ENCODE assay signal across 8 cellular contexts in the genomic region with DNA sequence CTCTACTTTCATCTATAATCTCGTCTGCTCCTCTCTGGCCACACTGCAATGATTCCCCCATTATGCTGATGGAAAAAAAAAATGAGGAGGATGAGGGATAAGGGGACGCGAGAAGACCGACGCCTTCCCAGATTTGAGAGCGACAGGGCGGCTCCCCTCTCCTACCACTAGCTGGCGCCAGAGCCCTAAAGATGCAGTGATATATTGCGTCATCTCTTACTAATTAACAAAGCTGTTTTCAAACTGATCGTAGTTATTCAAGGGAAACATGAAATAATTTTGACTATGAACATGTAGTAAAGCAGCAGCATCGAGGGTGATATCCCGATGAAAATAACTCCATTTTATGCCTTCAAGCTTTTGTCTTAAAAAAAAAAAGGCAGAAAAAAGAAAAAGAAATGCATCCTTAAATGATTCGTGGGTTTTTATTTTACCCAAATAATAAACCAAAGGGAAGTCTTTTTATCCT. TPM values are rescaled to one million over a fixed set of nuclear protein-coding genes. Genes with fewer than 3 reads are reported as not detected.
DNase-seq lines count a peak whose midpoint lies in the region; ATAC-seq and TF ChIP-seq lines count a peak whose summit lies in the region.

No MANE protein-coding gene starts in this region.

- H3K4me1 ChIP-seq in CD4-positive, CD25-positive, alpha-beta regulatory T cell (ENCODE audit: control insufficient read depth, insufficient read depth, low read length, poor library complexity, severe bottlenecking) = peaks cover 32% of the 10 kb centered on the region
- peaks cover 13 to 22% of the 10 kb centered on the region in 2 donors for H3K4me1 ChIP-seq in mucosa of rectum (ENCODE audit: control insufficient read depth in 2 of 2, insufficient read depth in 2 of 2, low read length in 2 of 2)

- H3K9me3 ChIP-seq in CD4-positive, CD25-positive, alpha-beta regulatory T cell (ENCODE audit: control insufficient read depth in 2 of 2, low read length in 2 of 2) = no peaks in the 10 kb centered on the region
- H3K9me3 ChIP-seq in mucosa of rectum (ENCODE audit: control insufficient read depth in 2 of 2, low read length in 2 of 2) = no peaks in the 10 kb centered on the region

- H3K9ac ChIP-seq in mucosa of rectum (ENCODE audit: low read depth in 1 of 2, low read length in 2 of 2) = peak overlapping the region; percentile 69 to 71

- H3K4me3 Mint-ChIP-seq in CD4-positive, CD25-positive, alpha-beta regulatory T cell = no peak overlapping the region

- peak overlapping the region; percentile 82 for H3K4me3 ChIP-seq in CD4-positive, CD25-positive, alpha-beta regulatory T cell (ENCODE audit: low read depth, low read length)
- peak overlapping the region; percentile 7 for H3K4me3 ChIP-seq in epithelial cell of esophagus (ENCODE audit: low read length)
- peak overlapping the region; percentile 78 for H3K4me3 ChIP-seq in mucosa of rectum (ENCODE audit: low read length in 2 of 2)

- H3K27me3 Mint-ChIP-seq in CD4-positive, CD25-positive, alpha-beta regulatory T cell = peaks cover 14% of the 10 kb centered on the region

- H3K36me3 ChIP-seq in CD4-positive, CD25-positive, alpha-beta regulatory T cell (ENCODE audit: control insufficient read depth, insufficient read depth, low read length) = no peaks in the 10 kb centered on the region
- no peaks in the 10 kb centered on the region for H3K36me3 ChIP-seq in mucosa of rectum (ENCODE audit: control insufficient read depth in 2 of 2, insufficient read depth in 2 of 2, low read length in 2 of 2)

- H3K36me3 Mint-ChIP-seq in CD4-positive, CD25-positive, alpha-beta regulatory T cell = no peaks in the 10 kb centered on the region

- peak; percentile 65 to 77 for ATAC-seq in CD4-positive, CD25-positive, alpha-beta regulatory T cell (ENCODE audit: low read depth in 2 of 2)
- peak; percentile 73 for ATAC-seq in GM19455 (IDR thresholded peaks at IDR 0.05; ENCODE audit: unreplicated experiment)

- H3K4me1 Mint-ChIP-seq in CD4-positive, CD25-positive, alpha-beta regulatory T cell = peaks cover 5 to 20% (median 15%) of the 10 kb centered on the region in 4 donors

- peak overlapping the region; percentile 43 for H3K27ac ChIP-seq in CD4-positive, CD25-positive, alpha-beta regulatory T cell (ENCODE audit: insufficient read depth, low read length, poor library complexity, severe bottlenecking)
- H3K27ac ChIP-seq in mucosa of rectum (ENCODE audit: low read depth in 2 of 2, low read length in 2 of 2) = peak overlapping the region; percentile 83 to 90

- H3K27me3 ChIP-seq in CD4-positive, CD25-positive, alpha-beta regulatory T cell (ENCODE audit: control insufficient read depth, insufficient read depth, low read length) = peaks cover 2% of the 10 kb centered on the region
- no peaks in the 10 kb centered on the region for H3K27me3 ChIP-seq in mucosa of rectum (ENCODE audit: control insufficient read depth in 2 of 2, insufficient read depth in 2 of 2, low read length in 2 of 2)

- DNase-seq in CD4-positive, CD25-positive, alpha-beta regulatory T cell = peak; percentile 72 to 81 (median 78)
- peak in 68 of 76 experiments; percentile 1 to 79 (median 52) for DNase-seq in HUDEP-2 (lab: John Stamatoyannopoulos, UW; ENCODE audit: unreplicated experiment in 76 of 76)
- peak; percentile 50 for DNase-seq in NOMO-1 treated with dmso at 0.1 percent for 144 hours (lab: John Stamatoyannopoulos, UW; ENCODE audit: unreplicated experiment)
- DNase-seq in activated CD8-positive, alpha-beta memory T cell treated with anti-CD3 and anti-CD28 coated beads, Interleukin-2, amount 50 U/mL, for 24 hours (ENCODE audit: extremely low read depth) = peak; percentile 35
- peak; percentile 77 for DNase-seq in epithelial cell of esophagus (ENCODE audit: low read depth)
- peak; percentile 59 to 63 for DNase-seq in stimulated activated CD8-positive, alpha-beta memory T cell treated with anti-CD3 and anti-CD28 coated beads, Interleukin-4, amount 100 ng/mL, for 1 hour (ENCODE audit: low read depth in 2 of 2, low spot score in 1 of 2)

- no peaks in the 10 kb centered on the region for H3K9me3 Mint-ChIP-seq in CD4-positive, CD25-positive, alpha-beta regulatory T cell

- H3K27ac Mint-ChIP-seq in CD4-positive, CD25-positive, alpha-beta regulatory T cell = no peak overlapping the region

- TF ChIP-seq CTCF in epithelial cell of esophagus (IDR thresholded peaks at IDR 0.05; ENCODE audit: insufficient read depth, low read depth, low read length, missing control alignments) = peak; percentile 100

RNA-seq across cellular contexts. Expression of a gene that starts 48.0 kb away (rescaled TPM):
- 231 TPM for total RNA-seq in CD4-positive, CD25-positive, alpha-beta regulatory T cell
- polyA plus RNA-seq in CD4-positive, CD25-positive, alpha-beta regulatory T cell = 10 to 100 TPM; 38.8 to 62.8 (median 56.2) TPM

Comparison
In these comparisons a context has a peak if more than half of its experiments do, and no peak if none do; other contexts are left out.
1. Peak in every context shown above with its lines: DNase-seq, ATAC-seq, H3K4me3 ChIP-seq and H3K27ac ChIP-seq.
2. H3K4me3 ChIP-seq: peak in every context shown above with its lines; median percentile 82 in CD4-positive, CD25-positive, alpha-beta regulatory T cell; 78 in mucosa of rectum; 7 in epithelial cell of esophagus.